Comparison of ENCODE assay signal across 1 cellular context in genomic region chr4:85824166-85824945, GRCh38.
TF ChIP-seq lines count a peak whose summit lies in the region.

No MANE protein-coding gene starts in this region.

TF ChIP-seq in SK-N-SH, 30 proteins besides CTCF, POLR2A, EP300 and RAD21 (continued from another document):
- TF ChIP-seq EZH2phosphoT487 (IDR thresholded peaks at IDR 0.05; ENCODE audit: borderline replicate concordance, low read depth): no peak
- no peak for TF ChIP-seq FOXJ3 (CRISPR knock-in tag; IDR thresholded peaks at IDR 0.05)
- no peak for TF ChIP-seq TCF12 (IDR thresholded peaks at IDR 0.05)
- TF ChIP-seq NRF1 (IDR thresholded peaks at IDR 0.05; ENCODE audit: low read depth, low read length): no peak
- no peak for TF ChIP-seq MAX (IDR thresholded peaks at IDR 0.05; ENCODE audit: low read depth)
- no peak for TF ChIP-seq RCOR1 (IDR thresholded peaks at IDR 0.05; ENCODE audit: low read length)
- TF ChIP-seq RFX5 (IDR thresholded peaks at IDR 0.05; ENCODE audit: low read length): no peak
